ENCODE assay signal across 6 cellular contexts in genomic region chr9:82252116-82252515, GRCh38.
"Had no signal": no experiment of that assay in that cellular context is flagged by ENCODE, and none has a peak within 500 bp of the region (broad histone marks: within the 10 kb centered on the region; RNA-seq: fewer than 3 reads in every experiment).

No MANE protein-coding gene starts in this region.

- H3K27ac Mint-ChIP-seq: GM23338, H9, IgD-negative memory B cell had no signal

- DNase-seq: H9, HCEC 1CT had no signal

- ATAC-seq: GM23338, HepG2 had no signal

- H3K27ac ChIP-seq: HL-60 had no signal

- H3K36me3 Mint-ChIP-seq: IgD-negative memory B cell had no signal

- H3K4me2 ChIP-seq: GM23338 had no signal

- H3K9me3 Mint-ChIP-seq: GM23338, H9 had no signal

- H3K4me3 ChIP-seq: GM23338 had no signal

- H3K27me3 Mint-ChIP-seq: IgD-negative memory B cell had no signal

- H2AFZ ChIP-seq: GM23338 had no signal

- H3K4me3 Mint-ChIP-seq: GM23338, H9, IgD-negative memory B cell had no signal
